8 cellular contexts compared by ENCODE assay signal in genomic region chr21:43727571-43728466, GRCh38. TPM values are rescaled to one million over a fixed set of nuclear protein-coding genes. Genes with fewer than 3 reads are reported as not detected.
A peak's percentile ranks its signal among the peaks of the same experiment; 100 is the strongest.
DNase-seq lines count a peak whose midpoint lies in the region; ATAC-seq, FAIRE-seq and TF ChIP-seq lines count a peak whose summit lies in the region.

No MANE protein-coding gene starts in this region.

- peak; percentile 8 to 13; a peak in 1 of 5 replicates for TF ChIP-seq RAD21 in A549 (conservative IDR thresholded peaks at IDR 0.05 in 1 of 2, IDR thresholded peaks at IDR 0.05 in 1 of 2)

- FAIRE-seq in A549 (lab: Jason Lieb, UNC): no peak

- 6% methylated on average over 8 of the region's 17 CpGs for WGBS in A549 (ENCODE audit: missing lambda C conversion rate)

- intact Hi-C loops in mucosa of descending colon (cut with DNase I, micrococcal nuclease): no loop called here

- H3K9me3 ChIP-seq in A549: no peaks in the 10 kb centered on the region
- H3K9me3 ChIP-seq in mucosa of descending colon: no peaks in the 10 kb centered on the region

- H3K36me3 ChIP-seq in mucosa of descending colon (ENCODE audit: low read depth): no peaks in the 10 kb centered on the region

- H3K4me1 ChIP-seq in A549 (peaks cover 94% of the 10 kb centered on the region), mucosa of descending colon (ENCODE audit: low read depth) (peaks cover 56% of the 10 kb centered on the region)

- TF ChIP-seq POLR2A in A549 (IDR thresholded peaks at IDR 0.05; ENCODE audit: low read length): no peak

- CTCF ChIA-PET in A549 (lab: Yijun Ruan, JAX): interaction anchor here (0.6 to 2.5 kb wide), 13 partner anchors 8 to 56 kb away, joined by 3 to 15 read pairs (median 4); partner anchors contain the start of gene PDXK

- peak; percentile 46 to 65 for DNase-seq in A549 (ENCODE audit: low read depth in 1 of 2, low spot score in 1 of 2)
- peak; percentile 61 for DNase-seq in OCI-M1 (lab: John Stamatoyannopoulos, UW)
- peak; percentile 35 for DNase-seq in dermis blood vessel endothelial cell
- DNase-seq in mucosa of descending colon: no peak
- DNase-seq in NCI-H128 (lab: John Stamatoyannopoulos, UW; ENCODE audit: unreplicated experiment): no peak
- DNase-seq in NCI-H187 (lab: John Stamatoyannopoulos, UW): no peak

- POLR2A ChIA-PET in A549 (lab: Yijun Ruan, JAX): interaction anchor here (0.5 to 3.1 kb wide), 9 partner anchors 8 to 394 kb away, joined by 3 to 18 read pairs (median 4); partner anchors contain the start of gene PDXK

- H3K27ac ChIP-seq in A549: peak overlapping the region; percentile 98 to 99

- H3K4me2 ChIP-seq in A549: peak overlapping the region; percentile 93

- no peak for TF ChIP-seq EP300 in A549 (IDR thresholded peaks at IDR 0.05)

- H3K4me3 ChIP-seq in A549 (peak overlapping the region; percentile 44; the same call in 2 of the 3 replicates), mucosa of descending colon (no peak overlapping the region)

- ATAC-seq in A549: peak; percentile 66 to 67
- peak; percentile 2 for ATAC-seq in GM21381 (IDR thresholded peaks at IDR 0.05; ENCODE audit: unreplicated experiment)
- peak; percentile 23 for ATAC-seq in mucosa of descending colon
- ATAC-seq in HG03039 (IDR thresholded peaks at IDR 0.05; ENCODE audit: unreplicated experiment): no peak

- TF ChIP-seq CTCF in A549 (IDR thresholded peaks at IDR 0.05) (peak; percentile 35; the same call in 2 of the 3 replicates), mucosa of descending colon (IDR thresholded peaks at IDR 0.05) (no peak)

TF ChIP-seq in A549, 52 proteins besides CTCF, POLR2A, EP300 and RAD21:
- TF ChIP-seq CEBPB (IDR thresholded peaks at IDR 0.05) (no peak), MAX (IDR thresholded peaks at IDR 0.05) (peak; percentile 16; the same call in 1 of the 2 replicates), NFE2L2 (conservative IDR thresholded peaks at IDR 0.05; ENCODE audit: low read length) (no peak)

RNA-seq across cellular contexts. Expression of gene PDXK, which starts 8.9 kb away (rescaled TPM):
- polyA plus RNA-seq in A549 (2011; rRNA removed) (252 and 292 TPM in 2 replicates), A549 (2017; fragmentation: RNase III; extraction: RNeasy Plus Mini Kit Qiagen cat#74134 plus additional on column Dnase treatment) (189 to 220 TPM (median 214 TPM) in 3 replicates)
- polyA plus RNA-seq in A549 (2012; cell fraction: cytosol; rRNA removed): 331 and 370 TPM in 2 replicates
- polyA plus RNA-seq in A549 (2012; cell fraction: nucleus; rRNA removed): 322 and 326 TPM in 2 replicates
- 336 and 363 TPM in 2 replicates for polyA minus RNA-seq in A549 (2011; rRNA and poly(A)+ RNA removed)
- total RNA-seq in dermis blood vessel endothelial cell (47.0 and 87.4 TPM in 2 replicates), mucosa of descending colon (100 to 1,000 TPM; 113 to 179 (median 161) TPM)

RNA-seq across cellular contexts. Expression of gene CSTB, which starts 48.3 kb away (rescaled TPM):
- 42.9 and 51.5 TPM in 2 replicates for polyA plus RNA-seq in A549 (2011; rRNA removed)
- polyA plus RNA-seq in A549 (2012; cell fraction: cytosol; rRNA removed): 90.6 and 103 TPM in 2 replicates
- 29.1 and 41.0 TPM in 2 replicates for polyA plus RNA-seq in A549 (2012; cell fraction: nucleus; rRNA removed)
- polyA plus RNA-seq in A549 (2017; fragmentation: RNase III; extraction: RNeasy Plus Mini Kit Qiagen cat#74134 plus additional on column Dnase treatment): 94.1 to 102 TPM (median 101 TPM) in 3 replicates
- 16.5 and 23.7 TPM in 2 replicates for polyA minus RNA-seq in A549 (2011; rRNA and poly(A)+ RNA removed)
- 6.3 and 8.5 TPM in 2 replicates for total RNA-seq in dermis blood vessel endothelial cell
- 10 to 100 TPM; 36.2 to 64.5 (median 56.8) TPM for total RNA-seq in mucosa of descending colon

Comparison
In these comparisons a context has a peak if more than half of its experiments do, and no peak if none do; other contexts are left out.
1. DNase-seq: peak in A549 (2 of 2), OCI-M1 (single experiment) and dermis blood vessel endothelial cell (single experiment); none in mucosa of descending colon (0 of 3), NCI-H128 (single experiment) and NCI-H187 (0 of 2).